ENCODE assay signal across 21 cellular contexts in genomic region chr2:50443868-50444267, GRCh38.
"Had no signal": no experiment of that assay in that cellular context is flagged by ENCODE, and none has a peak within 500 bp of the region (broad histone marks: within the 10 kb centered on the region; RNA-seq: fewer than 3 reads in every experiment).

No MANE protein-coding gene starts in this region.

- H3K4me3 Mint-ChIP-seq: activated CD4-positive, alpha-beta memory T cell treated with anti-CD3 and anti-CD28 coated beads, Interleukin-2, amount 10 ng/mL, durations not matched to agents 7 days and 5 days; activated CD4-positive, alpha-beta T cell treated with anti-CD3 and anti-CD28 coated beads, Interleukin-2, amount 10 ng/mL, durations not matched to agents 7 days and 5 days; activated naive CD4-positive, alpha-beta T cell treated with anti-CD3 and anti-CD28 coated beads, Interleukin-2, amount 10 ng/mL, durations not matched to agents 7 days and 5 days; activated naive CD8-positive, alpha-beta T cell treated with anti-CD3 and anti-CD28 coated beads, Interleukin-2, amount 10 ng/mL, durations not matched to agents 7 days and 5 days; activated T-cell treated with anti-CD3 and anti-CD28 coated beads, Interleukin-2, amount 50 U/mL, for 24 hours; effector memory CD8-positive, alpha-beta T cell; nephron progenitor cell; stimulated activated effector memory CD8-positive, alpha-beta T cell treated with anti-CD3 and anti-CD28 coated beads, Interleukin-12 subunit alpha, Interleukin-12 subunit beta, amount 100 ng/mL, for 72 hours; stimulated activated naive CD8-positive, alpha-beta T cell treated with anti-CD3 and anti-CD28 coated beads, Interleukin-15, Interleukin-2, amounts not matched to agents 100 ng/mL and 50 ng/mL, for 24 hours had no signal

- H3K27ac Mint-ChIP-seq: activated CD4-positive, alpha-beta memory T cell treated with anti-CD3 and anti-CD28 coated beads, Interleukin-2, amount 10 ng/mL, durations not matched to agents 7 days and 5 days; activated CD4-positive, alpha-beta T cell treated with anti-CD3 and anti-CD28 coated beads, Interleukin-2, amount 10 ng/mL, durations not matched to agents 7 days and 5 days; activated naive CD4-positive, alpha-beta T cell treated with anti-CD3 and anti-CD28 coated beads, Interleukin-2, amount 10 ng/mL, durations not matched to agents 7 days and 5 days; activated naive CD8-positive, alpha-beta T cell treated with anti-CD3 and anti-CD28 coated beads, Interleukin-2, amount 10 ng/mL, durations not matched to agents 7 days and 5 days; activated T-cell treated with anti-CD3 and anti-CD28 coated beads, Interleukin-2, amount 50 U/mL, for 24 hours; effector memory CD8-positive, alpha-beta T cell; nephron progenitor cell; progenitor cell of endocrine pancreas; stimulated activated effector memory CD8-positive, alpha-beta T cell treated with anti-CD3 and anti-CD28 coated beads, Interleukin-12 subunit alpha, Interleukin-12 subunit beta, amount 100 ng/mL, for 72 hours; stimulated activated naive CD8-positive, alpha-beta T cell treated with anti-CD3 and anti-CD28 coated beads, Interleukin-15, Interleukin-2, amounts not matched to agents 100 ng/mL and 50 ng/mL, for 24 hours had no signal

- DNase-seq: activated CD4-positive, alpha-beta memory T cell treated with anti-CD3 and anti-CD28 coated beads, Interleukin-2, amount 10 ng/mL, durations not matched to agents 7 days and 5 days; activated CD4-positive, alpha-beta T cell treated with anti-CD3 and anti-CD28 coated beads for 1 hour; activated CD4-positive, alpha-beta T cell treated with anti-CD3 and anti-CD28 coated beads, Interleukin-2, amount 10 ng/mL, durations not matched to agents 7 days and 5 days; activated CD8-positive, alpha-beta memory T cell treated with anti-CD3 and anti-CD28 coated beads, Interleukin-2, amount 50 U/mL, for 48 hours; activated gamma-delta T cell; activated naive CD4-positive, alpha-beta T cell treated with anti-CD3 and anti-CD28 coated beads, Interleukin-2, amount 10 ng/mL, durations not matched to agents 7 days and 5 days; activated naive CD8-positive, alpha-beta T cell treated with anti-CD3 and anti-CD28 coated beads, Interleukin-2, amount 10 ng/mL, durations not matched to agents 7 days and 5 days; activated T-cell treated with anti-CD3 and anti-CD28 coated beads, Interleukin-2, amount 50 U/mL, for 24 hours; brain microvascular endothelial cell; effector memory CD8-positive, alpha-beta T cell; erythroblast; gastrocnemius medialis; glutamatergic neuron; left lung; nephron progenitor cell; stimulated activated CD4-positive, alpha-beta T cell treated with anti-CD3 and anti-CD28 coated beads, Interleukin-4, amount 100 ng/mL, for 24 hours; trophoblast cell had no signal

- H3K9me3 Mint-ChIP-seq: activated CD4-positive, alpha-beta memory T cell treated with anti-CD3 and anti-CD28 coated beads, Interleukin-2, amount 10 ng/mL, durations not matched to agents 7 days and 5 days; activated CD4-positive, alpha-beta T cell treated with anti-CD3 and anti-CD28 coated beads, Interleukin-2, amount 10 ng/mL, durations not matched to agents 7 days and 5 days; activated naive CD4-positive, alpha-beta T cell treated with anti-CD3 and anti-CD28 coated beads, Interleukin-2, amount 10 ng/mL, durations not matched to agents 7 days and 5 days; activated naive CD8-positive, alpha-beta T cell treated with anti-CD3 and anti-CD28 coated beads, Interleukin-2, amount 10 ng/mL, durations not matched to agents 7 days and 5 days; nephron progenitor cell; stimulated activated naive CD8-positive, alpha-beta T cell treated with anti-CD3 and anti-CD28 coated beads, Interleukin-15, Interleukin-2, amounts not matched to agents 100 ng/mL and 50 ng/mL, for 24 hours had no signal

- H3K4me1 Mint-ChIP-seq: activated CD4-positive, alpha-beta memory T cell treated with anti-CD3 and anti-CD28 coated beads, Interleukin-2, amount 10 ng/mL, durations not matched to agents 7 days and 5 days; activated CD4-positive, alpha-beta T cell treated with anti-CD3 and anti-CD28 coated beads, Interleukin-2, amount 10 ng/mL, durations not matched to agents 7 days and 5 days; activated naive CD4-positive, alpha-beta T cell treated with anti-CD3 and anti-CD28 coated beads, Interleukin-2, amount 10 ng/mL, durations not matched to agents 7 days and 5 days; activated naive CD8-positive, alpha-beta T cell treated with anti-CD3 and anti-CD28 coated beads, Interleukin-2, amount 10 ng/mL, durations not matched to agents 7 days and 5 days; stimulated activated effector memory CD8-positive, alpha-beta T cell treated with anti-CD3 and anti-CD28 coated beads, Interleukin-12 subunit alpha, Interleukin-12 subunit beta, amount 100 ng/mL, for 72 hours had no signal

- H3K36me3 Mint-ChIP-seq: activated naive CD4-positive, alpha-beta T cell treated with anti-CD3 and anti-CD28 coated beads, Interleukin-2, amount 10 ng/mL, durations not matched to agents 7 days and 5 days; activated naive CD8-positive, alpha-beta T cell treated with anti-CD3 and anti-CD28 coated beads, Interleukin-2, amount 10 ng/mL, durations not matched to agents 7 days and 5 days; stimulated activated effector memory CD8-positive, alpha-beta T cell treated with anti-CD3 and anti-CD28 coated beads, Interleukin-12 subunit alpha, Interleukin-12 subunit beta, amount 100 ng/mL, for 72 hours had no signal

- ATAC-seq: effector memory CD8-positive, alpha-beta T cell; gastrocnemius medialis; left lung; sciatic nerve; stimulated activated effector memory CD8-positive, alpha-beta T cell treated with anti-CD3 and anti-CD28 coated beads, Interleukin-12 subunit alpha, Interleukin-12 subunit beta, amount 100 ng/mL, for 72 hours had no signal

- H3K27me3 Mint-ChIP-seq: activated CD4-positive, alpha-beta memory T cell treated with anti-CD3 and anti-CD28 coated beads, Interleukin-2, amount 10 ng/mL, durations not matched to agents 7 days and 5 days; activated CD4-positive, alpha-beta T cell treated with anti-CD3 and anti-CD28 coated beads, Interleukin-2, amount 10 ng/mL, durations not matched to agents 7 days and 5 days; activated naive CD4-positive, alpha-beta T cell treated with anti-CD3 and anti-CD28 coated beads, Interleukin-2, amount 10 ng/mL, durations not matched to agents 7 days and 5 days; activated naive CD8-positive, alpha-beta T cell treated with anti-CD3 and anti-CD28 coated beads, Interleukin-2, amount 10 ng/mL, durations not matched to agents 7 days and 5 days; activated T-cell treated with anti-CD3 and anti-CD28 coated beads, Interleukin-2, amount 50 U/mL, for 24 hours; effector memory CD8-positive, alpha-beta T cell; progenitor cell of endocrine pancreas; stimulated activated naive CD8-positive, alpha-beta T cell treated with anti-CD3 and anti-CD28 coated beads, Interleukin-15, Interleukin-2, amounts not matched to agents 100 ng/mL and 50 ng/mL, for 24 hours had no signal
